1 cellular context compared by ENCODE assay signal in the genomic region with DNA sequence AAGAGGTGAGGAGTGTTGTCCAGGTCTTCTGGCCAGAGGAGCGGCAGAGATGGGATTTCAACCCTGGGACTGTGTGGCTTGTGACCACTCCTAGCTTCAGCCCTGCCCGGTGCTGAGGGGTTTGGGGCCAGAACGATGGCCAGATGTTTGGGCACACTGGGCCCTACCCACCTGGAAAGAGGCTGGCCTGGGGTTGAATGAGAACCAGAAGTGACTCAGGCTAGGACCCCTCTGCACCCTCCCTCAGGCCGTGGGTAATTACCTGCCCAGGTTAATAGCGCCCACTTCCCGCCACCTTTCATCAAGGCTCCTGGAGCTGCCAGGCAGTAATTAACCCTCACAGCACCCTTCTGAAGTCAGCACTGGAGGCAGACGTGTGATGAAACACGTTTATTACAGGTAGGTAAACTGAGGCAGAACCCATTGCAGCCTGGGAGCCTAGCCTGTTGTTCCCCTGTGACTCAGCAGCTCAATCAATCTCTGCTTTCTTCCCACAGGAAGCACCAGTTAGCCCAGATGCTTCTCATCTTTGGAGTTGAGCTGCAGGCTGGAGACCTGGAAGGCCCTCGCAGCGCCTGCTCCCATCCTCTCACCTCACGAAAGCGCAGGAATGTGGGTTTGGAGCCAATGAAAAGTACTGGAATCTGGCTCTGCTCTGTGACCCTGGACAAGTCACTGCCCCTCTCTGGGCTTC.
TF ChIP-seq lines count a peak whose summit lies in the region.

No MANE protein-coding gene starts in this region.

TF ChIP-seq in H1, 55 proteins besides CTCF, POLR2A, EP300 and RAD21 (continued from another document):
- TF ChIP-seq TEAD4 (IDR thresholded peaks at IDR 0.05; ENCODE audit: low read depth, low read length) = no peak
- no peak for TF ChIP-seq CREB1 (IDR thresholded peaks at IDR 0.05)
- TF ChIP-seq GABPA (IDR thresholded peaks at IDR 0.05; ENCODE audit: borderline replicate concordance, insufficient read depth, low read length) = no peak
- TF ChIP-seq HDAC6 (IDR thresholded peaks at IDR 0.05; ENCODE audit: low read depth, low read length) = no peak
- TF ChIP-seq KDM5A (IDR thresholded peaks at IDR 0.05; ENCODE audit: low read length) = no peak
- TF ChIP-seq SIRT6 (IDR thresholded peaks at IDR 0.05; ENCODE audit: low read length) = no peak
- no peak for TF ChIP-seq TCF12 (IDR thresholded peaks at IDR 0.05; ENCODE audit: low read depth, low read length)
- TF ChIP-seq NANOG (IDR thresholded peaks at IDR 0.05; ENCODE audit: insufficient read depth, low read depth, low read length, poor library complexity, severe bottlenecking) = no peak
- no peak for TF ChIP-seq JUND (IDR thresholded peaks at IDR 0.05; ENCODE audit: low read length)
- TF ChIP-seq KDM4A (IDR thresholded peaks at IDR 0.05; ENCODE audit: low read depth, low read length, severe bottlenecking) = no peak
- no peak for TF ChIP-seq TAF7 (optimal IDR thresholded peaks at IDR 0.05; ENCODE audit: borderline replicate concordance, low read depth, low read length)
- TF ChIP-seq CHD1 (IDR thresholded peaks at IDR 0.05; ENCODE audit: low read depth, low read length) = no peak
- TF ChIP-seq RNF2 (IDR thresholded peaks at IDR 0.05; ENCODE audit: borderline replicate concordance, low read depth, low read length, missing control alignments, poor library complexity, severe bottlenecking) = no peak
TF ChIP-seq in H1: peak in this region for 0.
